8 cellular contexts compared by ENCODE assay signal in the genomic region with DNA sequence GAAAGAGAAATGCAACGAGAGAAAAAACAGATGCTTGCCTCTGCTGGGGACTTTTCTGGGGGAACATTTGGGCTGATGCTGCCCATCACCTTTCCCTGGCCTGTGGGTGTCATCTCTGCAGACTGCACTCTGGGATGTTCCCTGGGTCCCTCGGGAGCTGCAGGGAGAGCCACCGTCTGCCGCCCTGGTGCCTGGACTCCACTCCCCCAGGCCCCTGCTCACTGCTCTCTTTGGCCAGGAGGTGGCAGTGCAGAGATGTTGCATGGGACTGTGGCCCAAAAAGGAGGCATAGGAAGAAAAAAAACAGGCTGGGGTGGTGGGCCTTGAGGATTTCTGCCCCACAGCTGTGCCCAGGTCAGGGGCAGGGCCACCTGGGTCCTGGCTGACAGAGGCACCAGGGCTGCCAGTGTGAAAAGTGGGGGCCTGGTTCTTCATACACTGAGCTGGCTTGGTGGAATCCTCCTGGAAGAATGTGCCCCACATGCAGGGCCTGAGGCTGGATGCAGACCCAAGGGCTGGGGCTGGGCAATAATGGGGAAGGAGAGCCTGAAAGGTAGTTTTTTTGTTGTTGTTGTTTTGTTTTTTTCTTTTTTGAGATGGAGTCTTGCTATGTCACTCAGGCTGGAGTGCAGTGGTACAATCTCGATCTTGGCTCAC.
DNase-seq lines count a peak whose midpoint lies in the region; ATAC-seq and TF ChIP-seq lines count a peak whose summit lies in the region.

No MANE protein-coding gene starts in this region.

- DNase-seq in BE2C (peak; percentile 90), SKM-1 (lab: John Stamatoyannopoulos, UW; ENCODE audit: unreplicated experiment) (peak; percentile 33), mucosa of gallbladder (ENCODE audit: low spot score) (peak; percentile 28), DMS153 treated with DMSO at 0.1 percent for 48 hours (lab: John Stamatoyannopoulos, UW; ENCODE audit: unreplicated experiment) (no peak)
- peak; percentile 3 for DNase-seq in effector CD4-positive, alpha-beta T cell

- ATAC-seq in GM18907 (IDR thresholded peaks at IDR 0.05; ENCODE audit: unreplicated experiment) (peak; percentile 71), HG03439 (IDR thresholded peaks at IDR 0.05; ENCODE audit: unreplicated experiment) (peak; percentile 65), GM18870 (IDR thresholded peaks at IDR 0.05; ENCODE audit: unreplicated experiment) (no peak)

- no peaks in the 10 kb centered on the region for H3K36me3 ChIP-seq in BE2C

- no peak overlapping the region for H3K4me3 ChIP-seq in BE2C (ENCODE audit: low read depth, low read length)

- no peaks in the 10 kb centered on the region for H3K27me3 ChIP-seq in BE2C

- TF ChIP-seq CTCF in BE2C (IDR thresholded peaks at IDR 0.05; ENCODE audit: low read depth, low read length): peak; percentile 97

- H3K4me1 ChIP-seq in BE2C: peaks cover 62% of the 10 kb centered on the region

- no peaks in the 10 kb centered on the region for H3K9me3 ChIP-seq in BE2C
